ENCODE assay signal across 16 cellular contexts in the genomic region with DNA sequence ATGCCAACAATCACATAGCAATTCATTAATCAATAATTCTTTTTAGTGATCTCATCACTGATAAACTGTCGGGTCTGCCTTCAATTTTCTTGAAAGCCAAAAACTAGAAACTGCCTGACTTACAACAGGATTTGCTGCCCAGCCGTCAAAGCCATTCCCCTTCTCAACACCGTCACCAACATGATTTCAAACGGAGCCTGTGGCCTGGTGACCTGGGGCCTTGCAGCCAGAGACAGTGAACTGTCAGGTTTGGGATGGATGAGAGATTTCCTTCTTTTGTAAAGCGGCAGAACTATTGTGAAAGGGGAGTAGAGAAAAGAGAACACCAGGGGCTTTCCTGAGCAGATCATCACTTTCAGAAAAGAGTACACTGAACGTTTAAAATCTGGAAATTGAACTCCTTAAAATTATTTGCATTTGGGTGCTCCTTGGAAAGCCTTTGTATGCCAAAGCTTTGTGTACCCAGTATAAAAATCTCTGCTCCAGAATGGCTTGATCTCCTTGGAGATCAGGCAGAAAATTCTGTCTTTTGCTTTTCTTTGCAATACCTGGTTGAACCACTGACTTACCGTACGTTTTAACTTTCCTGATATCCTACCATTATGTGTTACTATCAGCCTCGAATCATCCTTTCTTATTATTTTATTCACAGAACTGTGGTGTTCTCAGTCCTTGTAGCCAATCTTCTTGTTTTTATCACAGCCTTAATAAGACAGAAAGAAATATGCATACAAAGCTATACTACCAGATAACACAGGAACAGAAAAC.
DNase-seq lines count a peak whose midpoint lies in the region; ATAC-seq and TF ChIP-seq lines count a peak whose summit lies in the region.
"Had no signal": no experiment of that assay in that cellular context is flagged by ENCODE, and none has a peak within 500 bp of the region (broad histone marks: within the 10 kb centered on the region; RNA-seq: fewer than 3 reads in every experiment).

No MANE protein-coding gene starts in this region.

- H3K27ac ChIP-seq in ectodermal cell (ENCODE audit: insufficient read depth, low read depth, low read length, poor library complexity, severe bottlenecking), result peak overlapping the region; percentile 38
- H3K27ac ChIP-seq: BLaER1 treated with 17β-estradiol and CSF1 and Interleukin-3, amounts not matched to agents 10 nM and 100 nM had no signal

- no peak overlapping the region for H3K4me3 Mint-ChIP-seq in mesothelial cell of epicardium
- no peak overlapping the region for H3K4me3 Mint-ChIP-seq in effector memory CD8-positive, alpha-beta T cell
- H3K4me3 Mint-ChIP-seq: H9 had no signal

- H3K27ac Mint-ChIP-seq in mesothelial cell of epicardium, result peak overlapping the region; percentile 56
- no peak overlapping the region for H3K27ac Mint-ChIP-seq in effector memory CD8-positive, alpha-beta T cell

- H3K9me3 ChIP-seq in ectodermal cell (ENCODE audit: control insufficient read depth, low read length), result no peaks in the 10 kb centered on the region
- H3K9me3 ChIP-seq: BLaER1 treated with 17β-estradiol and CSF1 and Interleukin-3, amounts not matched to agents 10 nM and 100 nM had no signal

- H3K4me3 ChIP-seq in H7 (ENCODE audit: insufficient read depth, low read depth, low read length), result no peak overlapping the region
- no peak overlapping the region for H3K4me3 ChIP-seq in ectodermal cell (ENCODE audit: insufficient read depth, low read depth, low read length)
- H3K4me3 ChIP-seq: BLaER1 treated with 17β-estradiol and CSF1 and Interleukin-3, amounts not matched to agents 10 nM and 100 nM had no signal

- H3K4me1 ChIP-seq in ectodermal cell (ENCODE audit: control insufficient read depth, insufficient read depth, low read length), result peaks cover 25% of the 10 kb centered on the region

- H3K9me3 Mint-ChIP-seq in mesothelial cell of epicardium, result no peaks in the 10 kb centered on the region
- peaks cover 0 to 3% of the 10 kb centered on the region in 2 donors for H3K9me3 Mint-ChIP-seq in effector memory CD8-positive, alpha-beta T cell

- no peak for TF ChIP-seq CTCF in mesothelial cell of epicardium (IDR thresholded peaks at IDR 0.05; ENCODE audit: unreplicated experiment)

- no peaks in the 10 kb centered on the region for H3K27me3 Mint-ChIP-seq in mesothelial cell of epicardium (ENCODE audit: low read depth)
- no peaks in the 10 kb centered on the region for H3K27me3 Mint-ChIP-seq in effector memory CD8-positive, alpha-beta T cell

- no peaks in the 10 kb centered on the region for H3K36me3 Mint-ChIP-seq in mesothelial cell of epicardium
- H3K36me3 Mint-ChIP-seq in effector memory CD8-positive, alpha-beta T cell (ENCODE audit: insufficient read depth), result no peaks in the 10 kb centered on the region

- DNase-seq in H7 (peak; percentile 42), mesothelial cell of epicardium (ENCODE audit: low spot score in 2 of 2, unreplicated experiment in 2 of 2) (no peak), pons (ENCODE audit: low spot score) (peak; percentile 46), HPDE6-E6E7 (ENCODE audit: extremely low spot score) (no peak), GF-D8 (lab: John Stamatoyannopoulos, UW) (no peak), NCI-H2081 treated with DMSO at 0.1 percent for 48 hours (lab: John Stamatoyannopoulos, UW) (no peak)
- no peak for DNase-seq in effector memory CD8-positive, alpha-beta T cell
- DNase-seq: DND-41, GDM1, H9, NCI-H1105, NCI-H1694, NCI-H226, NCI-H524 treated with DMSO at 0.1 percent for 48 hours had no signal

- H3K4me1 Mint-ChIP-seq in mesothelial cell of epicardium, result peaks cover 32% of the 10 kb centered on the region
- no peaks in the 10 kb centered on the region for H3K4me1 Mint-ChIP-seq in effector memory CD8-positive, alpha-beta T cell (ENCODE audit: low read depth in 2 of 2)

- no peak for ATAC-seq in effector memory CD8-positive, alpha-beta T cell (replicated peaks)

- no peaks in the 10 kb centered on the region for H3K36me3 ChIP-seq in H7 (replicated peaks; ENCODE audit: control insufficient read depth, insufficient read depth, low read length)
- no peaks in the 10 kb centered on the region for H3K36me3 ChIP-seq in ectodermal cell (ENCODE audit: control insufficient read depth, insufficient read depth, low read length)
- H3K36me3 ChIP-seq: BLaER1 treated with 17β-estradiol and CSF1 and Interleukin-3, amounts not matched to agents 10 nM and 100 nM had no signal

- WGBS in ectodermal cell, 2 experiments, result 37 to 42% methylated on average over 9 of the region's 9 CpGs

- H3K27me3 ChIP-seq in H7 (ENCODE audit: control insufficient read depth, insufficient read depth, low read length), result no peaks in the 10 kb centered on the region
- H3K27me3 ChIP-seq in ectodermal cell (ENCODE audit: control insufficient read depth, insufficient read depth, low read length, poor library complexity, severe bottlenecking), result no peaks in the 10 kb centered on the region

Comparison
In these comparisons a context has a peak if more than half of its experiments do, and no peak if none do; other contexts are left out.
1. DNase-seq: peak in H7 (single experiment) and pons (single experiment); none in mesothelial cell of epicardium (0 of 2), HPDE6-E6E7 (single experiment), GF-D8 (single experiment), effector memory CD8-positive, alpha-beta T cell (0 of 3) and NCI-H2081 treated with DMSO at 0.1 percent for 48 hours (single experiment).